Comparison of ENCODE assay signal across 11 cellular contexts in genomic region chr3:195385526-195385925, GRCh38. TPM values are rescaled to one million over a fixed set of nuclear protein-coding genes. Genes with fewer than 3 reads are reported as not detected.
A peak's percentile ranks its signal among the peaks of the same experiment; 100 is the strongest.
DNase-seq lines count a peak whose midpoint lies in the region; ATAC-seq and TF ChIP-seq lines count a peak whose summit lies in the region.
"Had no signal": no experiment of that assay in that cellular context is flagged by ENCODE, and none has a peak within 500 bp of the region (broad histone marks: within the 10 kb centered on the region; RNA-seq: fewer than 3 reads in every experiment).

No MANE protein-coding gene starts in this region.

- H3K14ac ChIP-seq in H9 (ENCODE audit: insufficient read depth, low read length), result no peak overlapping the region

- no peaks in the 10 kb centered on the region; a peak in 1 of 7 replicates for H3K36me3 Mint-ChIP-seq in H9 (ENCODE audit: insufficient read depth in 1 of 3, low read depth in 3 of 3)

- H2AFZ ChIP-seq in H9 (ENCODE audit: low read length), result no peak overlapping the region

- TF ChIP-seq CTCF in H9 (conservative IDR thresholded peaks at IDR 0.05), result no peak
- no peak for TF ChIP-seq CTCF in retinal pigment epithelial cell (conservative IDR thresholded peaks at IDR 0.05; ENCODE audit: low read depth, low read length)

- H2AK5ac ChIP-seq in H9 (ENCODE audit: insufficient read length, low read length), result no peak overlapping the region

- no peak overlapping the region for H4K91ac ChIP-seq in H9 (ENCODE audit: insufficient read length, low read depth, low read length)

- H3K23me2 ChIP-seq in H9 (ENCODE audit: insufficient read length, low read depth, low read length, poor library complexity, severe bottlenecking), result no peaks in the 10 kb centered on the region

- no peak overlapping the region for H3K4ac ChIP-seq in H9 (ENCODE audit: low read depth, low read length)

- no peaks in the 10 kb centered on the region for H3K27me3 ChIP-seq in H9 (ENCODE audit: insufficient read depth, low read length)
- H3K27me3 ChIP-seq: adrenal gland, esophagus squamous epithelium had no signal

- no peak overlapping the region for H3K9ac ChIP-seq in H9 (ENCODE audit: extremely low read depth, insufficient read length, low read length)

- no peaks in the 10 kb centered on the region for H3K79me1 ChIP-seq in H9 (ENCODE audit: insufficient read depth, low read depth, low read length, poor library complexity, severe bottlenecking)

- no peak overlapping the region for H3T11ph ChIP-seq in H9 (ENCODE audit: low read length)

- H3K4me1 Mint-ChIP-seq in H9, result peaks cover 42 to 51% of the 10 kb centered on the region in 2 experiments

- no peak overlapping the region for H4K8ac ChIP-seq in H9 (replicated peaks; ENCODE audit: insufficient read length, low read depth, low read length)

- H2BK20ac ChIP-seq in H9 (ENCODE audit: low read depth, low read length, poor library complexity, severe bottlenecking), result no peak overlapping the region

- H2BK15ac ChIP-seq in H9 (ENCODE audit: low read depth, low read length), result no peak overlapping the region

- no peak for DNase-seq in H9
- peak; percentile 54 for DNase-seq in SW480 (ENCODE audit: low spot score)
- DNase-seq in foreskin melanocyte, result peak; percentile 40
- peak; percentile 55 for DNase-seq in retinal pigment epithelial cell (ENCODE audit: low read depth)
- no peak for DNase-seq in sciatic nerve (ENCODE audit: low spot score)
- DNase-seq in epidermal melanocyte (ENCODE audit: insufficient read length, low spot score), result no peak
- DNase-seq in NOMO-1 treated with dmso at 0.1 percent for 144 hours (lab: John Stamatoyannopoulos, UW; ENCODE audit: unreplicated experiment), result no peak
- DNase-seq: adrenal gland, DMS53, esophagus squamous epithelium, NCI-H526 had no signal

- no peaks in the 10 kb centered on the region for H3K9me3 Mint-ChIP-seq in H9

- no peak overlapping the region; a peak in 1 of 5 replicates for H3K4me3 Mint-ChIP-seq in H9

- H3K4me3 ChIP-seq in retinal pigment epithelial cell (ENCODE audit: low read length), result no peak overlapping the region
- H3K4me3 ChIP-seq: adrenal gland, esophagus squamous epithelium had no signal

- H3K27ac ChIP-seq in H9 (ENCODE audit: insufficient read length, low read depth, low read length), result no peak overlapping the region
- H3K27ac ChIP-seq: adrenal gland, esophagus squamous epithelium had no signal

- ATAC-seq in sciatic nerve, result no peak

- no peaks in the 10 kb centered on the region for H3K9me3 ChIP-seq in H9 (ENCODE audit: control insufficient read depth, low read depth, low read length)
- H3K9me3 ChIP-seq: adrenal gland, esophagus squamous epithelium had no signal

- H3K79me2 ChIP-seq in H9 (ENCODE audit: insufficient read depth, low read length), result no peaks in the 10 kb centered on the region

- no peak overlapping the region for H2BK12ac ChIP-seq in H9 (ENCODE audit: insufficient read length, low read depth, low read length)

- H3K4me1 ChIP-seq in H9 (ENCODE audit: insufficient read depth, low read length), result peaks cover 6% of the 10 kb centered on the region

- H4K5ac ChIP-seq in H9 (ENCODE audit: insufficient read length, low read depth, low read length), result no peak overlapping the region

- no peak overlapping the region for H2BK5ac ChIP-seq in H9 (ENCODE audit: insufficient read length, low read length)

- intact Hi-C loops in sciatic nerve (cut with DNase I), result no loop called here

- H4K20me1 ChIP-seq in H9 (ENCODE audit: control insufficient read depth, insufficient read depth, insufficient read length), result no peaks in the 10 kb centered on the region

- no CpG with 5 or more reads among the region's 2 CpGs for WGBS in H9 (ENCODE audit: extremely low coverage, insufficient read length, low lambda C conversion rate)

- H2BK120ac ChIP-seq in H9 (ENCODE audit: low read depth, low read length, poor library complexity, severe bottlenecking), result no peak overlapping the region

- no peak overlapping the region for H3K56ac ChIP-seq in H9 (ENCODE audit: insufficient read length, low read depth, low read length)

- no peaks in the 10 kb centered on the region for H3K27me3 Mint-ChIP-seq in H9 (ENCODE audit: low read depth)

- H3K4me2 ChIP-seq in H9 (ENCODE audit: insufficient read depth, insufficient read length, low read length), result no peak overlapping the region

- peak overlapping the region in 2 of 3 experiments; percentile 91 to 92; a peak in 5 of 7 replicates for H3K27ac Mint-ChIP-seq in H9

- no peak overlapping the region for H3K23ac ChIP-seq in H9 (ENCODE audit: insufficient read length, low read depth, low read length)

- H3K18ac ChIP-seq in H9 (ENCODE audit: insufficient read length, low read depth, low read length), result no peak overlapping the region

RNA-seq across cellular contexts. Expression of gene ACAP2, which starts 57.3 kb away (rescaled TPM):
- total RNA-seq in H9 (2021), result 30.8 and 31.2 TPM in 2 replicates
- total RNA-seq in sciatic nerve, result 77.4 TPM

Comparison
In these comparisons a context has a peak if more than half of its experiments do, and no peak if none do; other contexts are left out.
1. DNase-seq: peak in SW480 (single experiment), foreskin melanocyte (single experiment) and retinal pigment epithelial cell (single experiment); none in H9 (single experiment), sciatic nerve (single experiment), epidermal melanocyte (single experiment) and NOMO-1 treated with dmso at 0.1 percent for 144 hours (single experiment).